In genomic region chr19:32254128-32254527, GRCh38 we compare ENCODE assay signal across 8 cellular contexts.
"Had no signal": no experiment of that assay in that cellular context is flagged by ENCODE, and none has a peak within 500 bp of the region (broad histone marks: within the 10 kb centered on the region; RNA-seq: fewer than 3 reads in every experiment).

No MANE protein-coding gene starts in this region.

- H3K4me1 ChIP-seq: HAP-1 had no signal

- H3K9me3 ChIP-seq: HAP-1 had no signal

- H3K36me3 ChIP-seq: HAP-1 had no signal

- H3K4me1 Mint-ChIP-seq: H9 had no signal

- H3K4me3 ChIP-seq: GM23248, HAP-1 had no signal

- DNase-seq: GM23248, GOT3, H7, H9, HCEC 1CT, HFFc6 had no signal

- H3K4me3 Mint-ChIP-seq: H9, HFFc6 had no signal

- H2AFZ ChIP-seq: GM23248 had no signal

- ATAC-seq: HCT116 had no signal

- H3K27ac ChIP-seq: GM23248 had no signal

- H3K27ac Mint-ChIP-seq: HFFc6 had no signal
